Comparison of ENCODE assay signal across 24 cellular contexts in the genomic region with DNA sequence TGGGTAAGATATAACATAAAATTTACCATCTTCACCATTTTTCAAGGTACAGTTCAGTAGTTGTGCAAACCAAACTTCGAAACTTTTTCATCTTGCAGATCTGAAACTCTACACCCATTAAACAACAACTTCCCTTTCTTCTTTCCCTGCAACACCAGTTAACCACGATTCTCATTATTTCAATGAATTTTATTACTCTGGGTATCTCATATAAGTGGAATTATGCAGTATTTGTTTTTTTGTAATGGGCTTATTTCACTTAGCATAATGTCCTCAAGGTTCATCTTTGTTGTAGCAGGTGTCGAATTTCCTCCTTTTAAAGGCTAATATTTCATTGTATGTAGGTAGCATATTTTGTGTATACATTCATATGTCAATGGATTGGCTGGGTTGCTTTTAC.
DNase-seq lines count a peak whose midpoint lies in the region; TF ChIP-seq lines count a peak whose summit lies in the region.
"Had no signal": no experiment of that assay in that cellular context is flagged by ENCODE, and none has a peak within 500 bp of the region (broad histone marks: within the 10 kb centered on the region; RNA-seq: fewer than 3 reads in every experiment).

No MANE protein-coding gene starts in this region.

- H3K27ac ChIP-seq in HL-60 (replicated peaks), result peak overlapping the region; percentile 53
- H3K27ac ChIP-seq: coronary artery, KMS-11, lower lobe of right lung had no signal

- H3K4me3 Mint-ChIP-seq in dendritic cell treated with granulocyte-macrophage colony-stimulating factor and Interleukin-4, amounts not matched to agents 40 ng/mL and 50 ng/mL, for 4 days, result no peak overlapping the region
- H3K4me3 Mint-ChIP-seq in activated CD4-positive, alpha-beta T cell treated with anti-CD3 and anti-CD28 coated beads, Interleukin-2, amount 10 ng/mL, durations not matched to agents 7 days and 5 days, result no peak overlapping the region
- H3K4me3 Mint-ChIP-seq: activated CD8-positive, alpha-beta T cell treated with anti-CD3 and anti-CD28 coated beads for 36 hours; B cell; neural crest cell had no signal

- CTCF ChIA-PET in activated CD4-positive, alpha-beta T cell treated with anti-CD3 and anti-CD28 coated beads, Interleukin-2, amount 10 ng/mL, durations not matched to agents 7 days and 5 days (lab: Charles Lee), result no interaction called here

- DNase-seq in NCI-H146 treated with DMSO at 0.1 percent for 48 hours (lab: John Stamatoyannopoulos, UW; ENCODE audit: unreplicated experiment) (peak; percentile 23), NCI-H146 (lab: John Stamatoyannopoulos, UW) (no peak), HL-60 (ENCODE audit: low read depth in 1 of 2, low spot score in 1 of 2) (peak in 1 of 2 experiments; percentile 7), NOMO-1 (lab: John Stamatoyannopoulos, UW; ENCODE audit: unreplicated experiment in 2 of 2) (peak; percentile 44 to 84), posterior vena cava (ENCODE audit: low spot score) (no peak), AG08396 (ENCODE audit: low spot score) (no peak)
- no peak for DNase-seq in activated CD4-positive, alpha-beta T cell treated with anti-CD3 and anti-CD28 coated beads, Interleukin-2, amount 10 ng/mL, durations not matched to agents 7 days and 5 days
- DNase-seq: 8988T; activated CD8-positive, alpha-beta T cell treated with anti-CD3 and anti-CD28 coated beads for 36 hours; activated naive CD4-positive, alpha-beta T cell treated with Interleukin-2 at 50 U/mL for 16 hours; activated T-cell treated with anti-CD3 and anti-CD28 coated beads, Interleukin-2, amount 50 U/mL, for 1 hour; kidney; NCI-H1105; RPMI8226; T1000; trophoblast cell had no signal

- TF ChIP-seq CTCF in HL-60 (IDR thresholded peaks at IDR 0.05; ENCODE audit: insufficient read depth, low read length), result no peak

- peak overlapping the region; percentile 72 for H3K27ac Mint-ChIP-seq in dendritic cell treated with granulocyte-macrophage colony-stimulating factor and Interleukin-4, amounts not matched to agents 40 ng/mL and 50 ng/mL, for 4 days
- H3K27ac Mint-ChIP-seq in activated CD4-positive, alpha-beta T cell treated with anti-CD3 and anti-CD28 coated beads, Interleukin-2, amount 10 ng/mL, durations not matched to agents 7 days and 5 days, result no peak overlapping the region
- H3K27ac Mint-ChIP-seq: activated CD8-positive, alpha-beta T cell treated with anti-CD3 and anti-CD28 coated beads for 36 hours; B cell; progenitor cell of endocrine pancreas had no signal

- H3K9me3 Mint-ChIP-seq in dendritic cell treated with granulocyte-macrophage colony-stimulating factor and Interleukin-4, amounts not matched to agents 40 ng/mL and 50 ng/mL, for 4 days, result no peaks in the 10 kb centered on the region
- no peaks in the 10 kb centered on the region for H3K9me3 Mint-ChIP-seq in activated CD4-positive, alpha-beta T cell treated with anti-CD3 and anti-CD28 coated beads, Interleukin-2, amount 10 ng/mL, durations not matched to agents 7 days and 5 days
- H3K9me3 Mint-ChIP-seq: activated CD8-positive, alpha-beta T cell treated with anti-CD3 and anti-CD28 coated beads for 36 hours; neural crest cell had no signal

- H3K4me3 ChIP-seq in HL-60 (replicated peaks; ENCODE audit: insufficient read depth, low read length), result no peak overlapping the region
- H3K4me3 ChIP-seq: coronary artery, lower lobe of right lung, mucosa of descending colon had no signal

- H3K36me3 Mint-ChIP-seq in dendritic cell treated with granulocyte-macrophage colony-stimulating factor and Interleukin-4, amounts not matched to agents 40 ng/mL and 50 ng/mL, for 4 days (ENCODE audit: low read depth), result no peaks in the 10 kb centered on the region
- no peaks in the 10 kb centered on the region for H3K36me3 Mint-ChIP-seq in activated CD4-positive, alpha-beta T cell treated with anti-CD3 and anti-CD28 coated beads, Interleukin-2, amount 10 ng/mL, durations not matched to agents 7 days and 5 days (ENCODE audit: low read depth)

- POLR2A ChIA-PET in activated CD4-positive, alpha-beta T cell treated with anti-CD3 and anti-CD28 coated beads, Interleukin-2, amount 10 ng/mL, durations not matched to agents 7 days and 5 days (lab: Charles Lee), result no interaction called here

- peaks cover 51% of the 10 kb centered on the region for H3K4me1 Mint-ChIP-seq in dendritic cell treated with granulocyte-macrophage colony-stimulating factor and Interleukin-4, amounts not matched to agents 40 ng/mL and 50 ng/mL, for 4 days (ENCODE audit: low read depth)
- no peaks in the 10 kb centered on the region for H3K4me1 Mint-ChIP-seq in activated CD4-positive, alpha-beta T cell treated with anti-CD3 and anti-CD28 coated beads, Interleukin-2, amount 10 ng/mL, durations not matched to agents 7 days and 5 days

- H3K27me3 ChIP-seq in HL-60 (ENCODE audit: insufficient read depth, poor library complexity, severe bottlenecking), result no peaks in the 10 kb centered on the region

- intact Hi-C loops in dendritic cell treated with granulocyte-macrophage colony-stimulating factor and Interleukin-4, amounts not matched to agents 40 ng/mL and 50 ng/mL, for 4 days (cut with micrococcal nuclease), result no loop called here
- intact Hi-C loops in posterior vena cava (cut with DNase I), result no loop called here

- no peaks in the 10 kb centered on the region for H3K27me3 Mint-ChIP-seq in dendritic cell treated with granulocyte-macrophage colony-stimulating factor and Interleukin-4, amounts not matched to agents 40 ng/mL and 50 ng/mL, for 4 days
- peaks cover 39% of the 10 kb centered on the region for H3K27me3 Mint-ChIP-seq in activated CD4-positive, alpha-beta T cell treated with anti-CD3 and anti-CD28 coated beads, Interleukin-2, amount 10 ng/mL, durations not matched to agents 7 days and 5 days

Comparison
In these comparisons a context has a peak if more than half of its experiments do, and no peak if none do; other contexts are left out.
1. DNase-seq: peak in NCI-H146 treated with DMSO at 0.1 percent for 48 hours (single experiment) and NOMO-1 (2 of 2); none in NCI-H146 (single experiment), activated CD4-positive, alpha-beta T cell treated with anti-CD3 and anti-CD28 coated beads, Interleukin-2, amount 10 ng/mL, durations not matched to agents 7 days and 5 days (single experiment), posterior vena cava (single experiment) and AG08396 (single experiment).